In the genomic region with DNA sequence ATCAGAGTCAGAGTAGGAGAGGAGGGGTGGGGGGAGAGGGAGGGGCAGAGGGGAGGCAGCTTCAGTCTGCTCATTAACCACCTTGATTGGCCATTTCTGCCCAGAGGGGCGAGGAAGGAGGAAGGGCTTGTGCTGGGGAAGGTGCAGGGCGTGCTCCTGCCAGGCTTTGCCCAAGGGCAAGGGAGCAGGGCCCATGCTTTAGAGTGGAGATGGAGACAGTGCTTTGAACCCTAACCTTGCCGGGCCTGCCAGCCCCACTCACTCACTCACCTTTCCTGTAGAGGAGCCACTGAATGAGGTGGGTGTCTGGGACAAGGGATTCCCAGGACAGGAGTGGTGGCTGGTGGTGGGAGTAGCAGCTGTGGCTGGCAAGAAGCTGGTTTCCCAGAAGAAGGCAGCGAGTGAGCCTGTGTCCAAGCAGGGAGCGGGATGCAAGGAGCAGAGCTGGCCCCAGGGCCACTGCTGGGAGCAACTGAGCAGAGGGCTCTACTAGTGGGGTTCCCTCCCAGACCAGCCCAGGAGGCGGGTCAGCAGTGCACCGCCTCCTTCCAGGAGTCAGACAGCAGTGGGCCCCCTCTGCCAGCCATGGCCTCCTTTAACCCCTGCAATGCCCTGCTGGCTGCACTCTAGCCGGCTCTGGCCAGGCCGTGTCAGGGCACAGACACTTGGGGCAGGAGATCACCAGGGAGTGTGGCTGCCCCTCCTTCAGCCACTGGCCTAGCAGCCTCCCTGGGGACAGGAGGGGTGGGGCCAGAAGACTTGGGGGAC, we compare ENCODE assay signal across 2 cellular contexts.
TF ChIP-seq lines count a peak whose summit lies in the region.

No MANE protein-coding gene starts in this region.

TF ChIP-seq in HepG2, 621 proteins besides CTCF, POLR2A, EP300 and RAD21:
- TF ChIP-seq RFXAP (CRISPR knock-in tag; IDR thresholded peaks at IDR 0.05; ENCODE audit: borderline replicate concordance) = no peak
- TF ChIP-seq, protein P1, sequence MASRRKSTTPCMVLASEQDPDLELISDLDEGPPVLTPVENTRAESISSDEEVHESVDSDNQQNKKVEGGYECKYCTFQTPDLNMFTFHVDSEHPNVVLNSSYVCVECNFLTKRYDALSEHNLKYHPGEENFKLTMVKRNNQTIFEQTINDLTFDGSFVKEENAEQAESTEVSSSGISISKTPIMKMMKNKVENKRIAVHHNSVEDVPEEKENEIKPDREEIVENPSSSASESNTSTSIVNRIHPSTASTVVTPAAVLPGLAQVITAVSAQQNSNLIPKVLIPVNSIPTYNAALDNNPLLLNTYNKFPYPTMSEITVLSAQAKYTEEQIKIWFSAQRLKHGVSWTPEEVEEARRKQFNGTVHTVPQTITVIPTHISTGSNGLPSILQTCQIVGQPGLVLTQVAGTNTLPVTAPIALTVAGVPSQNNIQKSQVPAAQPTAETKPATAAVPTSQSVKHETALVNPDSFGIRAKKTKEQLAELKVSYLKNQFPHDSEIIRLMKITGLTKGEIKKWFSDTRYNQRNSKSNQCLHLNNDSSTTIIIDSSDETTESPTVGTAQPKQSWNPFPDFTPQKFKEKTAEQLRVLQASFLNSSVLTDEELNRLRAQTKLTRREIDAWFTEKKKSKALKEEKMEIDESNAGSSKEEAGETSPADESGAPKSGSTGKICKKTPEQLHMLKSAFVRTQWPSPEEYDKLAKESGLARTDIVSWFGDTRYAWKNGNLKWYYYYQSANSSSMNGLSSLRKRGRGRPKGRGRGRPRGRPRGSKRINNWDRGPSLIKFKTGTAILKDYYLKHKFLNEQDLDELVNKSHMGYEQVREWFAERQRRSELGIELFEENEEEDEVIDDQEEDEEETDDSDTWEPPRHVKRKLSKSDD (CRISPR knock-in tag; IDR thresholded peaks at IDR 0.05; ENCODE audit: low read depth) = no peak
- no peak for TF ChIP-seq ZNF292 (CRISPR knock-in tag; IDR thresholded peaks at IDR 0.05; ENCODE audit: borderline replicate concordance, low read depth)
- no peak for TF ChIP-seq ZNF460 (CRISPR knock-in tag; IDR thresholded peaks at IDR 0.05; ENCODE audit: borderline replicate concordance)
- TF ChIP-seq KDM1A (CRISPR knock-in tag; IDR thresholded peaks at IDR 0.05) = no peak
- TF ChIP-seq, protein P2, sequence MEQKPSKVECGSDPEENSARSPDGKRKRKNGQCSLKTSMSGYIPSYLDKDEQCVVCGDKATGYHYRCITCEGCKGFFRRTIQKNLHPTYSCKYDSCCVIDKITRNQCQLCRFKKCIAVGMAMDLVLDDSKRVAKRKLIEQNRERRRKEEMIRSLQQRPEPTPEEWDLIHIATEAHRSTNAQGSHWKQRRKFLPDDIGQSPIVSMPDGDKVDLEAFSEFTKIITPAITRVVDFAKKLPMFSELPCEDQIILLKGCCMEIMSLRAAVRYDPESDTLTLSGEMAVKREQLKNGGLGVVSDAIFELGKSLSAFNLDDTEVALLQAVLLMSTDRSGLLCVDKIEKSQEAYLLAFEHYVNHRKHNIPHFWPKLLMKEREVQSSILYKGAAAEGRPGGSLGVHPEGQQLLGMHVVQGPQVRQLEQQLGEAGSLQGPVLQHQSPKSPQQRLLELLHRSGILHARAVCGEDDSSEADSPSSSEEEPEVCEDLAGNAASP (CRISPR knock-in tag; IDR thresholded peaks at IDR 0.05; ENCODE audit: borderline replicate concordance) = no peak
- TF ChIP-seq SMARCC2 (IDR thresholded peaks at IDR 0.05) = no peak
- TF ChIP-seq, protein P3, sequence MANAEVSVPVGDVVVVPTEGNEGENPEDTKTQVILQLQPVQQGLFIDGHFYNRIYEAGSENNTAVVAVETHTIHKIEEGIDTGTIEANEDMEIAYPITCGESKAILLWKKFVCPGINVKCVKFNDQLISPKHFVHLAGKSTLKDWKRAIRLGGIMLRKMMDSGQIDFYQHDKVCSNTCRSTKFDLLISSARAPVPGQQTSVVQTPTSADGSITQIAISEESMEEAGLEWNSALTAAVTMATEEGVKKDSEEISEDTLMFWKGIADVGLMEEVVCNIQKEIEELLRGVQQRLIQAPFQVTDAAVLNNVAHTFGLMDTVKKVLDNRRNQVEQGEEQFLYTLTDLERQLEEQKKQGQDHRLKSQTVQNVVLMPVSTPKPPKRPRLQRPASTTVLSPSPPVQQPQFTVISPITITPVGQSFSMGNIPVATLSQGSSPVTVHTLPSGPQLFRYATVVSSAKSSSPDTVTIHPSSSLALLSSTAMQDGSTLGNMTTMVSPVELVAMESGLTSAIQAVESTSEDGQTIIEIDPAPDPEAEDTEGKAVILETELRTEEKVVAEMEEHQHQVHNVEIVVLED (CRISPR knock-in tag; IDR thresholded peaks at IDR 0.05; ENCODE audit: borderline replicate concordance) = no peak
- TF ChIP-seq ZNF792 (CRISPR knock-in tag; IDR thresholded peaks at IDR 0.05) = no peak
- no peak for TF ChIP-seq PHF8 (CRISPR knock-in tag; IDR thresholded peaks at IDR 0.05)
- TF ChIP-seq ZNF891 (CRISPR knock-in tag; IDR thresholded peaks at IDR 0.05) = no peak
- no peak for TF ChIP-seq ZNF557 (CRISPR knock-in tag; IDR thresholded peaks at IDR 0.05)
- no peak for TF ChIP-seq NAIF1 (CRISPR knock-in tag; IDR thresholded peaks at IDR 0.05; ENCODE audit: borderline replicate concordance)

TF ChIP-seq in H1, 55 proteins besides CTCF, POLR2A, EP300 and RAD21:
- TF ChIP-seq CBX8 (IDR thresholded peaks at IDR 0.05; ENCODE audit: borderline replicate concordance, low read depth, low read length) (no peak), KDM1A (IDR thresholded peaks at IDR 0.05; ENCODE audit: borderline replicate concordance, low read length) (no peak), EZH2 (IDR thresholded peaks at IDR 0.05; ENCODE audit: low read depth, low read length, severe bottlenecking) (no peak)
TF ChIP-seq in H1: peak in this region for 0.
